8 cellular contexts compared by ENCODE assay signal in the genomic region with DNA sequence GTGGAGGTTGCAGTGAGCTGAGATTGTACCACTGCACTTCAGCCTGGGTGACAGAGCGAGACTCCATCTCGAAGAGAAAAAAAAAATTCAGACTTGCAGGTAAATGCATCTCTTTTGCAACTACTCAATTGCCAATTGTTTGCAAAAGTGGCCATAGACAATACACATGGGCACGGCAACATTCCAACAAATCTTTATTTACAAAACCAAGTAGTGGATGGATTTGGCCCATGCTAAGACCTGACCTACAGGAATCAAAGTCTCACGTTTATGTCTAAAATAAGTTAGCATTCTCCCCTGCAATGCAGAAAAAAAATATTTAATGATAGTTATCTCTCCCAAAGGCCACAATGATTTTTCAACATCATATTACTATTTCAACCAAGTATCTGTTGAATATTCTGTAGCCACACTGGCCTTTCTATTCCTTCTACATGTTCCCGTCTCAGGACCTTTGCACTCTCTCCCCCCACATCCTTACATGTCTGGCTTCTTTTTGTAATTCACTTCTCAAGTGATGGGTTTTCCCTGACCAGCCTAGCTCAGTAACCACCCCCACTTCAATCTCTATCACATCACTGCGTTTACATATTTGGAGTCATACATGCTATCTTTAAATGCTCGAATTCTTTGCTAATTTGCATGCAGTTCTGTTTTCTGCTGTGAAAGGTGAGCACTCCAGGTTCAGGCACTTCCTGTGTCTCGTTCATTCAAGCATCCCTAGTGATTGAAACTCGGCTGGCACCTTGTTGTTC. TPM values are rescaled to one million over a fixed set of nuclear protein-coding genes. Genes with fewer than 3 reads are reported as not detected.
DNase-seq lines count a peak whose midpoint lies in the region; ATAC-seq, FAIRE-seq and TF ChIP-seq lines count a peak whose summit lies in the region.

No MANE protein-coding gene starts in this region.

- peaks cover 20% of the 10 kb centered on the region for H3K79me2 ChIP-seq in osteoblast (ENCODE audit: insufficient read depth, low read length)

- H2AFZ ChIP-seq in osteoblast (ENCODE audit: low read length), result no peak overlapping the region

- TF ChIP-seq CTCF in GM12864 (IDR thresholded peaks at IDR 0.05; ENCODE audit: low read depth, low read length, missing control alignments) (no peak), GM20000 (IDR thresholded peaks at IDR 0.05; ENCODE audit: extremely low read depth, missing control alignments) (no peak), osteoblast (IDR thresholded peaks at IDR 0.05; ENCODE audit: extremely low read depth, low read depth, low read length) (no peak), glutamatergic neuron (IDR thresholded peaks at IDR 0.05; ENCODE audit: partially characterized antibody, unreplicated experiment) (no peak)

- peaks cover 7% of the 10 kb centered on the region for H3K36me3 Mint-ChIP-seq in glutamatergic neuron (ENCODE audit: unreplicated experiment)

- H3K27ac ChIP-seq in effector memory CD4-positive, alpha-beta T cell (ENCODE audit: insufficient read depth, low read length, poor library complexity, severe bottlenecking), result peak overlapping the region; percentile 90
- H3K27ac ChIP-seq in small intestine (ENCODE audit: low read depth in 1 of 2, low read length in 1 of 2) (peak overlapping the region in 1 of 2 donors; percentile 42), osteoblast (ENCODE audit: low read depth, low read length) (no peak overlapping the region)

- FAIRE-seq in small intestine (lab: Jason Lieb, UNC), result no peak

- H3K4me3 ChIP-seq in GM12864 (ENCODE audit: low read depth, low read length) (no peak overlapping the region; the same call in 1 of the 2 replicates), small intestine (ENCODE audit: low read depth in 1 of 2, low read length in 2 of 2) (no peak overlapping the region), osteoblast (ENCODE audit: insufficient read depth, low read length) (no peak overlapping the region)
- no peak overlapping the region for H3K4me3 ChIP-seq in effector memory CD4-positive, alpha-beta T cell (ENCODE audit: insufficient read depth, low read depth, low read length, poor library complexity, severe bottlenecking)

- DNase-seq in GM12864 (ENCODE audit: low read depth), result peak; percentile 94
- DNase-seq in GM20000 (ENCODE audit: low spot score), result peak; percentile 56
- DNase-seq in effector memory CD4-positive, alpha-beta T cell, result peak in 1 of 3 donors; percentile 10
- no peak for DNase-seq in small intestine
- no peak for DNase-seq in osteoblast (ENCODE audit: insufficient read length, low spot score, missing footprints)
- DNase-seq in H4 (ENCODE audit: low spot score), result no peak
- no peak for DNase-seq in glutamatergic neuron

- H3K4me1 ChIP-seq in effector memory CD4-positive, alpha-beta T cell (ENCODE audit: control insufficient read depth, insufficient read depth, low read length, poor library complexity, severe bottlenecking), result peaks cover 45% of the 10 kb centered on the region
- H3K4me1 ChIP-seq in small intestine (ENCODE audit: control insufficient read depth in 2 of 2, insufficient read depth in 1 of 2, low read depth in 1 of 2, low read length in 1 of 2) (no peaks in the 10 kb centered on the region), osteoblast (ENCODE audit: insufficient read depth, low read length) (peaks cover 25% of the 10 kb centered on the region)

- peaks cover 1% of the 10 kb centered on the region for H3K36me3 ChIP-seq in effector memory CD4-positive, alpha-beta T cell (ENCODE audit: control insufficient read depth, insufficient read depth, low read length)
- H3K36me3 ChIP-seq in small intestine (ENCODE audit: control insufficient read depth in 2 of 2, insufficient read depth in 2 of 2, low read length in 2 of 2), result no peaks in the 10 kb centered on the region
- H3K36me3 ChIP-seq in osteoblast (ENCODE audit: insufficient read depth, low read length), result no peaks in the 10 kb centered on the region

- H3K9me3 Mint-ChIP-seq in glutamatergic neuron (ENCODE audit: unreplicated experiment), result peaks cover 5% of the 10 kb centered on the region

- no peaks in the 10 kb centered on the region for H3K27me3 ChIP-seq in effector memory CD4-positive, alpha-beta T cell (replicated peaks; ENCODE audit: control insufficient read depth, insufficient read depth, low read length, poor library complexity, severe bottlenecking)
- no peaks in the 10 kb centered on the region for H3K27me3 ChIP-seq in small intestine (ENCODE audit: control insufficient read depth in 2 of 2, insufficient read depth in 2 of 2, low read length in 2 of 2)
- H3K27me3 ChIP-seq in osteoblast (ENCODE audit: insufficient read depth, low read length), result no peaks in the 10 kb centered on the region

- no peak overlapping the region for H3K27ac Mint-ChIP-seq in glutamatergic neuron (ENCODE audit: unreplicated experiment)

- H4K20me1 ChIP-seq in osteoblast (ENCODE audit: insufficient read depth, low read length), result no peaks in the 10 kb centered on the region

- H3K4me2 ChIP-seq in osteoblast (ENCODE audit: insufficient read depth, low read length), result no peak overlapping the region

- no peaks in the 10 kb centered on the region for H3K27me3 Mint-ChIP-seq in glutamatergic neuron (ENCODE audit: unreplicated experiment)

- no peak overlapping the region for H3K4me3 Mint-ChIP-seq in glutamatergic neuron (ENCODE audit: unreplicated experiment)

- H3K9me3 ChIP-seq in effector memory CD4-positive, alpha-beta T cell (ENCODE audit: control insufficient read depth, low read length), result no peaks in the 10 kb centered on the region
- H3K9me3 ChIP-seq in small intestine (ENCODE audit: control insufficient read depth, low read depth) (no peaks in the 10 kb centered on the region), osteoblast (ENCODE audit: low read depth, low read length) (no peaks in the 10 kb centered on the region)

- H3K4me1 Mint-ChIP-seq in glutamatergic neuron (ENCODE audit: low read depth, unreplicated experiment), result peaks cover 6% of the 10 kb centered on the region

- peak; percentile 57 for ATAC-seq in HG03354 (IDR thresholded peaks at IDR 0.05; ENCODE audit: poor library complexity, severe bottlenecking, unreplicated experiment)

- 62 to 71% (median 67%) methylated on average over 9 of the region's 9 CpGs for WGBS in small intestine, 3 donors

RNA-seq across cellular contexts. Expression of a gene that starts 54.2 kb away (rescaled TPM):
- polyA plus RNA-seq in small intestine, result 10 to 100 TPM in 1 of 3 donors, 1 to 10 TPM in 2; 1.3 to 11.0 (median 7.0) TPM
- 31.8 and 35.9 TPM in 2 replicates for total RNA-seq in osteoblast
- total RNA-seq in H4 (2014; rRNA removed; shearing (Covaris generic)), result 19.2 and 24.7 TPM in 2 replicates
- total RNA-seq in glutamatergic neuron (ENCODE audit: unreplicated experiment), result 80.4 TPM

Comparison
In these comparisons a context has a peak if more than half of its experiments do, and no peak if none do; other contexts are left out.
1. DNase-seq: peak in GM12864 (single experiment) and GM20000 (single experiment); none in small intestine (single experiment), osteoblast (single experiment), H4 (single experiment) and glutamatergic neuron (single experiment).